In the genomic region with DNA sequence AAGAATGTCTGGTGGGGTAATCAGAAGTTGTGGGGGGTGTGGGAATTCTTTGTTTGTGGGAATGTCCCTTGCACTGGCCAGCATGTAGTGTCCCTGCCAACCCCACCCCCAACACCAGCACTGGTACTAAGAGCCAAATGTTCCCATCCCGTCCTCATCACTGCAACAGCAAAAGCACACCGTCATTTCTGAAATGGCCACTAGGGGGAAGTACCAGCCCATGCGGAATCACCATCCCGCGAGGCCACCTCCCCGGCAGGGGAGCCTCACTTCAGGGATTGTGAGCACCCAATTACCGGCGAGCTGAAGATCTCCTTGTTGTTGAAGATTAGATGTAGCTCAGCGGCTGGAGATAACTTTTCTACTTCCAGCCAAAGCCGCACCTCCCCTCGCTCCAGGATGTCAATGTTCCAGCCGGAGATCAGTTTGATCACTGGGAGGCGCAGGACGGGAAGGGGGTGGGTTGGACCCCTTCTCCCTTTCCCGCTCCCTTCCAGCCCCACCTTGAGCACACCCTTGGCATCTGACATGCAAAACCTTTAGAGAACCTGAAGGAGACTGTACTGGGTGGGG, we compare ENCODE assay signal across 8 cellular contexts. TPM values are rescaled to one million over a fixed set of nuclear protein-coding genes. Genes with fewer than 3 reads are reported as not detected.
DNase-seq lines count a peak whose midpoint lies in the region; ATAC-seq and TF ChIP-seq lines count a peak whose summit lies in the region.

No MANE protein-coding gene starts in this region.

- H3K36me3 Mint-ChIP-seq in chondrocyte (ENCODE audit: low read depth): no peaks in the 10 kb centered on the region

- TF ChIP-seq RAD21 in HCT116 (IDR thresholded peaks at IDR 0.05; ENCODE audit: low read depth): peak; percentile 96

- peak overlapping the region; percentile 40 for H3K4me2 ChIP-seq in HCT116 (ENCODE audit: low read length)

- no peak overlapping the region for H3K4me3 ChIP-seq in HCT116 (replicated peaks in 1 of 2; ENCODE audit: low read depth in 1 of 2, low read length in 2 of 2)

- no TSS peak for BruUV-seq in HCT116 (replicated peaks; lab: Mats Ljungman, UMichigan)

- no peak for TF ChIP-seq POLR2A in HCT116 (IDR thresholded peaks at IDR 0.05; ENCODE audit: borderline replicate concordance, extremely low read depth, insufficient read depth, insufficient read length)

- H3K4me1 ChIP-seq in HCT116 (ENCODE audit: control insufficient read depth in 1 of 2, insufficient read depth in 2 of 2, low read length in 2 of 2): peaks cover 0 to 18% of the 10 kb centered on the region in 2 experiments; a peak in 2 of 4 replicates

- peak; percentile 84 to 94 (median 88) for TF ChIP-seq CTCF in HCT116 (IDR thresholded peaks at IDR 0.05 in 2 of 3, conservative IDR thresholded peaks at IDR 0.05 in 1 of 3; ENCODE audit: borderline replicate concordance in 1 of 3, insufficient read depth in 1 of 3, low read depth in 2 of 3, low read length in 2 of 3)
- peak; percentile 94 for TF ChIP-seq CTCF in chondrocyte (IDR thresholded peaks at IDR 0.05)

- H3K79me2 ChIP-seq in HCT116 (ENCODE audit: insufficient read depth, low read length): no peaks in the 10 kb centered on the region

- H2AFZ ChIP-seq in HCT116 (ENCODE audit: low read depth, low read length, poor library complexity, severe bottlenecking): peak overlapping the region; percentile 71

- H3K9ac ChIP-seq in HCT116 (ENCODE audit: low read length): no peak overlapping the region

- H3K27me3 ChIP-seq in HCT116 (ENCODE audit: insufficient read depth, low read length): no peaks in the 10 kb centered on the region

- no peak overlapping the region for H3K4me3 Mint-ChIP-seq in chondrocyte (ENCODE audit: unreplicated experiment)

- POLR2A ChIA-PET in HCT116 (lab: Charles Lee): no interaction called here

- H3K27ac ChIP-seq in HCT116 (ENCODE audit: low read depth, low read length): no peak overlapping the region

- DNase-seq in AML-193 (lab: John Stamatoyannopoulos, UW) (peak; percentile 57 to 61), HCT116 (ENCODE audit: low read depth, low spot score) (peak; percentile 77), NCI-H345 treated with DMSO at 0.1 percent for 48 hours (lab: John Stamatoyannopoulos, UW; ENCODE audit: unreplicated experiment) (peak; percentile 43), chondrocyte (ENCODE audit: low spot score) (peak; percentile 30), left lobe of liver (ENCODE audit: low spot score) (peak; percentile 81)
- DNase-seq in activated CD4-positive, alpha-beta T cell treated with anti-CD3 and anti-CD28 coated beads for 1 hour: peak; percentile 47
- peak; percentile 81 for DNase-seq in stimulated activated CD4-positive, alpha-beta T cell treated with anti-CD3 and anti-CD28 coated beads, Interleukin-4, amount 100 ng/mL, for 24 hours

- no peaks in the 10 kb centered on the region for H4K20me1 ChIP-seq in HCT116 (ENCODE audit: insufficient read depth)

- H3K27ac Mint-ChIP-seq in chondrocyte (ENCODE audit: unreplicated experiment): no peak overlapping the region

- RAD21 ChIA-PET in HCT116 (lab: Charles Lee; ENCODE audit: low non-redundant PET in 1 of 2, low total read pairs in 2 of 2, uncharacterized antibody in 2 of 2, unreplicated experiment in 2 of 2): interaction anchor here (1.4 to 1.6 kb wide), 2 partner anchors 128 kb away, joined by 3 to 5 read pairs; no protein-coding TSS in a partner anchor

- peaks cover 2% of the 10 kb centered on the region for H3K27me3 Mint-ChIP-seq in chondrocyte (ENCODE audit: low read depth)

- intact Hi-C loops in HCT116 (cut with micrococcal nuclease): loop anchor here (2.0 kb wide), 2 partner anchors 128 to 320 kb away; no protein-coding TSS in a partner anchor

- no peaks in the 10 kb centered on the region for H3K36me3 ChIP-seq in HCT116 (ENCODE audit: control insufficient read depth in 1 of 2, insufficient read depth in 2 of 2, low read length in 2 of 2)

- CTCF ChIA-PET in HCT116 (lab: Charles Lee): interaction anchor here (1.0 to 2.4 kb wide), 6 partner anchors 33 to 321 kb away, joined by 3 to 19 read pairs (median 7); no protein-coding TSS in a partner anchor

- peak; percentile 95 for ATAC-seq in HCT116
- peak; percentile 99 for ATAC-seq in left lobe of liver
- no peak for ATAC-seq in GM19351 (IDR thresholded peaks at IDR 0.05; ENCODE audit: unreplicated experiment)

- no peaks in the 10 kb centered on the region for H3K9me2 ChIP-seq in HCT116 (ENCODE audit: insufficient read depth)

- H3K9me3 Mint-ChIP-seq in chondrocyte (ENCODE audit: low read depth): no peaks in the 10 kb centered on the region

- no peaks in the 10 kb centered on the region for H3K9me3 ChIP-seq in HCT116 (ENCODE audit: control insufficient read depth in 1 of 2, insufficient read depth in 1 of 2, low read depth in 1 of 2, low read length in 2 of 2)

- H3K4me1 Mint-ChIP-seq in chondrocyte (ENCODE audit: low read depth): peaks cover 5% of the 10 kb centered on the region

TF ChIP-seq in HCT116, 20 proteins besides CTCF, POLR2A, EP300 and RAD21:
- TF ChIP-seq SIN3A (IDR thresholded peaks at IDR 0.05; ENCODE audit: low read depth): no peak
- TF ChIP-seq CBX3 (IDR thresholded peaks at IDR 0.05; ENCODE audit: low read depth): peak; percentile 56; the same call in 1 of the 2 replicates
- no peak for TF ChIP-seq POLR2AphosphoS5 (IDR thresholded peaks at IDR 0.05; ENCODE audit: low read depth, low read length)
- TF ChIP-seq YY1 (IDR thresholded peaks at IDR 0.05; ENCODE audit: extremely low read depth, insufficient replicate concordance, low read depth, low read length): peak; percentile 43

RNA-seq across cellular contexts. Expression of a gene that starts 41.0 kb away (rescaled TPM):
- total RNA-seq in HCT116 (2021; ENCODE audit: unreplicated experiment): 7.9 TPM
- polyA plus RNA-seq in HCT116 (2012): 3.8 and 4.7 TPM in 2 replicates
- 0.70 to 2.9 TPM (median 0.72 TPM) in 3 replicates for total RNA-seq in chondrocyte
- total RNA-seq in left lobe of liver: 0.08 TPM

Comparison
In these comparisons a context has a peak if more than half of its experiments do, and no peak if none do; other contexts are left out.
1. DNase-seq: peak in every context shown above with its lines; median percentile 81 in left lobe of liver; 81 in stimulated activated CD4-positive, alpha-beta T cell treated with anti-CD3 and anti-CD28 coated beads, Interleukin-4, amount 100 ng/mL, for 24 hours; 77 in HCT116; 59 in AML-193; 47 in activated CD4-positive, alpha-beta T cell treated with anti-CD3 and anti-CD28 coated beads for 1 hour; 43 in NCI-H345 treated with DMSO at 0.1 percent for 48 hours; 30 in chondrocyte.